Comparison of ENCODE assay signal across 1 cellular context in genomic region chr2:165497659-165498306, GRCh38.
A peak's percentile ranks its signal among the peaks of the same experiment; 100 is the strongest.
TF ChIP-seq lines count a peak whose summit lies in the region.

No MANE protein-coding gene starts in this region.

TF ChIP-seq in GM12878, 131 proteins besides CTCF, POLR2A, EP300 and RAD21 (continued from another document):
- TF ChIP-seq ZBTB4 (CRISPR knock-in tag; IDR thresholded peaks at IDR 0.05) (no peak), BACH1 (IDR thresholded peaks at IDR 0.05; ENCODE audit: borderline replicate concordance) (no peak), TCF7 (IDR thresholded peaks at IDR 0.05; ENCODE audit: borderline replicate concordance) (no peak), SP1 (IDR thresholded peaks at IDR 0.05; ENCODE audit: low read depth, low read length) (no peak), ZNF274 (IDR thresholded peaks at IDR 0.05; ENCODE audit: insufficient read depth, insufficient read length) (no peak), JUNB (IDR thresholded peaks at IDR 0.05) (no peak), MTA2 (IDR thresholded peaks at IDR 0.05; ENCODE audit: low read depth) (peak; percentile 25; the same call in 1 of the 2 replicates)
